21 cellular contexts compared by ENCODE assay signal in genomic region chr13:31014461-31014860, GRCh38.
"Had no signal": no experiment of that assay in that cellular context is flagged by ENCODE, and none has a peak within 500 bp of the region (broad histone marks: within the 10 kb centered on the region; RNA-seq: fewer than 3 reads in every experiment).

No MANE protein-coding gene starts in this region.

- H3K36me3 ChIP-seq: esophagus squamous epithelium, left ventricle myocardium inferior, right atrium auricular region, transverse colon had no signal

- H3K9me3 ChIP-seq: esophagus squamous epithelium, right atrium auricular region, transverse colon had no signal

- H3K4me1 ChIP-seq: esophagus squamous epithelium, left ventricle myocardium inferior, right atrium auricular region had no signal

- H3K4me3 ChIP-seq: esophagus squamous epithelium, left ventricle myocardium inferior, right atrium auricular region, skin epidermis, transverse colon had no signal

- H3K27me3 ChIP-seq: esophagus squamous epithelium, right atrium auricular region, transverse colon had no signal

- ATAC-seq: activated CD8-positive, alpha-beta T cell treated with anti-CD3 and anti-CD28 coated beads, Interleukin-2, amount 10 ng/mL, durations not matched to agents 7 days and 5 days; natural killer cell; WTC11 had no signal

- DNase-seq: activated CD4-positive, alpha-beta T cell treated with anti-CD3 and anti-CD28 coated beads for 48 hours; activated CD8-positive, alpha-beta memory T cell treated with anti-CD3 and anti-CD28 coated beads, Interleukin-2, amount 50 U/mL, for 4 hours; activated CD8-positive, alpha-beta T cell treated with anti-CD3 and anti-CD28 coated beads, Interleukin-2, amount 10 ng/mL, durations not matched to agents 7 days and 5 days; activated effector memory CD4-positive, alpha-beta T cell treated with anti-CD3 and anti-CD28 coated beads, Interleukin-2, amount 50 U/mL, for 16 hours; activated T-cell treated with anti-CD3 and anti-CD28 coated beads, Interleukin-2, amount 50 U/mL, for 48 hours; amniotic stem cell; caudate nucleus; esophagus squamous epithelium; glutamatergic neuron; hypothalamus; kidney; left ventricle myocardium inferior; natural killer cell; nucleus accumbens; stimulated activated CD4-positive, alpha-beta T cell treated with anti-CD3 and anti-CD28 coated beads, Interleukin-15, amount 100 ng/mL, for 24 hours; stimulated activated CD4-positive, alpha-beta T cell treated with anti-CD3 and anti-CD28 coated beads, Interleukin-4, amount 100 ng/mL, for 1 hour; stimulated activated naive CD4-positive, alpha-beta T cell treated with Interleukin-2 at 50 U/mL for 16 hours; transverse colon had no signal

- H3K27ac ChIP-seq: esophagus squamous epithelium, left ventricle myocardium inferior, right atrium auricular region, skin epidermis, transverse colon had no signal
